23 cellular contexts compared by ENCODE assay signal in the genomic region with DNA sequence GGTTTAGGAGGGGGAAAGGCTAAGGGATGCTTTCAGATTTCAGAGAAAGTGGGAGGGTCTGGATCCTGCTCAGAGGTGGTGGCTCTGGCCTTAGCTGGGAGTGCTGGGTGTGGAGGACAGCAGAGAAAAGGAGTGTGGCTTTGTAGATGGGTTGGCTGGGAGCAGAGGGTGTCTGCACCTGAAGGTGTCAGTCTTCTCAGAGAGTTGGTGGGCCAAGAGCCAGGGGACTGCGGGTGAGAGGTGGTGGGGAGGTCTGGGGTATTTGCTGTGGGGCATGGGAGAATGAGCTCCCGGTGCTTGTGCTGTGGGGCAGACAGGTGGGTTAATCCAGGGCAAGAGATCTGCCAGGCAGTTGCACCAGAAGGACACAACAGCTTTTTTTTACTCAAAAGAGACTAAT.
"Had no signal": no experiment of that assay in that cellular context is flagged by ENCODE, and none has a peak within 500 bp of the region (broad histone marks: within the 10 kb centered on the region; RNA-seq: fewer than 3 reads in every experiment).

No MANE protein-coding gene starts in this region.

- DNase-seq: activated B cell treated with CpG ODN at 0.5 μM for 24 hours; activated CD4-positive, alpha-beta memory T cell treated with anti-CD3 and anti-CD28 coated beads for 36 hours; activated CD4-positive, alpha-beta T cell treated with anti-CD3 and anti-CD28 coated beads for 36 hours; activated naive CD4-positive, alpha-beta T cell treated with Interleukin-2 at 50 U/mL for 16 hours; activated T-cell treated with anti-CD3 and anti-CD28 coated beads, Interleukin-2, amount 50 U/mL, for 48 hours; anterior cingulate cortex; body of pancreas; effector CD4-positive, alpha-beta T cell; erythroblast; foreskin keratinocyte; kidney; lower lobe of right lung; mesendoderm; mucosa of descending colon; naive B cell; sigmoid colon; stimulated activated CD4-positive, alpha-beta T cell treated with anti-CD3 and anti-CD28 coated beads, Interleukin-15, amount 100 ng/mL, for 24 hours; stimulated activated naive CD4-positive, alpha-beta T cell; T-helper 9 cell; upper lobe of right lung had no signal

- H3K27me3 ChIP-seq: cardiac muscle cell, sigmoid colon, upper lobe of right lung had no signal

- H3K36me3 ChIP-seq: cardiac muscle cell, lower lobe of right lung, sigmoid colon, thoracic aorta, upper lobe of right lung had no signal

- H3K4me1 Mint-ChIP-seq: activated B cell treated with CpG ODN at 0.5 μM for 24 hours had no signal

- H3K27ac ChIP-seq: body of pancreas, cardiac muscle cell, foreskin keratinocyte, lower lobe of right lung, sigmoid colon, thoracic aorta, upper lobe of right lung had no signal

- H3K9me3 Mint-ChIP-seq: activated B cell treated with CpG ODN at 0.5 μM for 24 hours; activated CD4-positive, alpha-beta memory T cell treated with anti-CD3 and anti-CD28 coated beads for 36 hours had no signal

- H3K9me3 ChIP-seq: body of pancreas, lower lobe of right lung, mucosa of descending colon, sigmoid colon, thoracic aorta, upper lobe of right lung had no signal

- H3K36me3 Mint-ChIP-seq: activated CD4-positive, alpha-beta memory T cell treated with anti-CD3 and anti-CD28 coated beads for 36 hours; naive B cell had no signal

- H3K4me3 ChIP-seq: body of pancreas, cardiac muscle cell, lower lobe of right lung, mucosa of descending colon, sigmoid colon, smooth muscle cell, thoracic aorta, upper lobe of right lung had no signal

- H3K4me2 ChIP-seq: smooth muscle cell had no signal

- ATAC-seq: activated CD4-positive, alpha-beta T cell treated with anti-CD3 and anti-CD28 coated beads for 36 hours; body of pancreas; foreskin keratinocyte; lower lobe of right lung; mucosa of descending colon had no signal

- H3K4me1 ChIP-seq: body of pancreas, foreskin keratinocyte, sigmoid colon, upper lobe of right lung had no signal

- H3K4me3 Mint-ChIP-seq: activated B cell treated with CpG ODN at 0.5 μM for 24 hours; activated CD4-positive, alpha-beta memory T cell treated with anti-CD3 and anti-CD28 coated beads for 36 hours; activated CD4-positive, alpha-beta T cell treated with anti-CD3 and anti-CD28 coated beads for 36 hours; naive B cell had no signal

- H3K27ac Mint-ChIP-seq: activated B cell treated with CpG ODN at 0.5 μM for 24 hours; activated CD4-positive, alpha-beta memory T cell treated with anti-CD3 and anti-CD28 coated beads for 36 hours; naive B cell had no signal
